ENCODE assay signal across 24 cellular contexts in the genomic region with DNA sequence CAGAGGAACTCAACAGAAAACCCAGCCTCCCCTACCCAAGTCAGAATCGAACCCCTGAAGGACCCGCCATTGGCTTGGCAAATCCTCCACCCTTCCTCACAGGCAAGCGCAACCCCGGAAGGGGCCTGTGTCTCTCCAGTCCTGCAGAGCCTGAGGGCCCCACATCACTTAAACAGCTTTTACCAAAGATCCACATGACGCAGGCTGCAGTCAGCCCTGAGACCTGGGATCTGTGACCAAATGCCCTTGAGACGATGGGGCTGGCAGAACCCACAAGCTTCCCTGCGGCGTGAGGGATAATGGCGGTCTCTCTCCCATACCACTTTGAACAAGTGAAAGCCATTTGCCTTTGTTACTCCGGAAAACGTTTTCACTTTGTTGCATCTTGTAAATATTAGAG. TPM values are rescaled to one million over a fixed set of nuclear protein-coding genes. Genes with fewer than 3 reads are reported as not detected.
DNase-seq lines count a peak whose midpoint lies in the region; ATAC-seq, FAIRE-seq and TF ChIP-seq lines count a peak whose summit lies in the region.
"Had no signal": no experiment of that assay in that cellular context is flagged by ENCODE, and none has a peak within 500 bp of the region (broad histone marks: within the 10 kb centered on the region; RNA-seq: fewer than 3 reads in every experiment).

No MANE protein-coding gene starts in this region.

- peaks cover 7% of the 10 kb centered on the region for H3K4me1 Mint-ChIP-seq in astrocyte (ENCODE audit: low read depth, unreplicated experiment)
- H3K4me1 Mint-ChIP-seq: B cell; CD4-positive, alpha-beta memory T cell had no signal

- no peak for TF ChIP-seq POLR2A in heart left ventricle (IDR thresholded peaks at IDR 0.05)

- peaks cover 24% of the 10 kb centered on the region for H3K36me3 Mint-ChIP-seq in astrocyte (ENCODE audit: low read depth, unreplicated experiment)

- H3K27me3 ChIP-seq in heart left ventricle (no peaks in the 10 kb centered on the region), right atrium auricular region (no peaks in the 10 kb centered on the region), astrocyte (ENCODE audit: insufficient read depth, low read length) (no peaks in the 10 kb centered on the region), H7 (ENCODE audit: control insufficient read depth, insufficient read depth, low read length) (no peaks in the 10 kb centered on the region)
- H3K27me3 ChIP-seq: SJSA1 had no signal

- H3K27ac ChIP-seq in heart left ventricle (peak overlapping the region in 7 of 12 donors; percentile 3 to 61 (median 49)), right atrium auricular region (peak overlapping the region in 1 of 2 donors; percentile 77), astrocyte (ENCODE audit: low read depth, low read length) (no peak overlapping the region)
- H3K27ac ChIP-seq: RWPE1, SJSA1 had no signal

- H2AFZ ChIP-seq in astrocyte (ENCODE audit: low read depth, low read length): no peak overlapping the region
- H2AFZ ChIP-seq: GM23338 had no signal

- DNase-seq in heart left ventricle (peak in 3 of 5 donors; percentile 29 to 40 (median 39)), right atrium auricular region (ENCODE audit: low spot score) (no peak), astrocyte (ENCODE audit: low read depth) (no peak), left ventricle myocardium superior (peak; percentile 24), retina (peak; percentile 44), OCI-M2 (lab: John Stamatoyannopoulos, UW; ENCODE audit: unreplicated experiment) (no peak), H7 (no peak)
- DNase-seq: CD4-positive, alpha-beta memory T cell; DMS153; GF-D8; NCI-H1105 treated with DMSO at 0.1 percent for 48 hours; NCI-H1694; NCI-H2107; NCI-H510A; NCI-H748 treated with DMSO at 0.1 percent for 48 hours; NK-92 treated with Interleukin-12 subunit alpha and Interleukin-12 subunit beta, amount 100 ng/mL, for 24 hours; PC-3 had no signal

- no peak for FAIRE-seq in astrocyte (lab: Jason Lieb, UNC)
- FAIRE-seq: GM19239, K562 had no signal

- peak overlapping the region; percentile 17 for H3K4me3 Mint-ChIP-seq in astrocyte (ENCODE audit: unreplicated experiment)
- H3K4me3 Mint-ChIP-seq: B cell; CD4-positive, alpha-beta memory T cell; GM23338 had no signal

- intact Hi-C loops in heart left ventricle (cut with DNase I) (loop anchor here in 1 of 10 donors (10.0 kb wide), 1 partner anchor 61 kb away; no protein-coding TSS in a partner anchor), left ventricle myocardium superior (cut with micrococcal nuclease) (no loop called here)

- H3K4me3 ChIP-seq in heart left ventricle (no peak overlapping the region), right atrium auricular region (no peak overlapping the region), astrocyte (ENCODE audit: insufficient read depth, low read depth, low read length) (no peak overlapping the region), H7 (ENCODE audit: insufficient read depth, low read depth, low read length) (no peak overlapping the region)
- H3K4me3 ChIP-seq: GM23338, K562, SJSA1 had no signal

- no peaks in the 10 kb centered on the region for H3K79me2 ChIP-seq in astrocyte (ENCODE audit: insufficient read depth, low read length)

- no peak overlapping the region for H3K9ac ChIP-seq in astrocyte (ENCODE audit: low read length)

- WGBS in heart left ventricle, 4 donors: 73 to 84% (median 80%) methylated on average over 10 to 11 of the region's 11 CpGs

- no peak overlapping the region for H3K4me2 ChIP-seq in astrocyte (ENCODE audit: low read length)
- H3K4me2 ChIP-seq: GM23338 had no signal

- ATAC-seq in heart left ventricle: peak in 1 of 4 donors; percentile 9
- no peak for ATAC-seq in left ventricle myocardium superior
- ATAC-seq in GM19023 (IDR thresholded peaks at IDR 0.05; ENCODE audit: unreplicated experiment): no peak
- ATAC-seq: GM23338, K562, PC-3 had no signal

- H3K36me3 ChIP-seq in heart left ventricle (peaks cover 0 to 58% (median 47%) of the 10 kb centered on the region in 9 donors), right atrium auricular region (peaks cover 55% of the 10 kb centered on the region), astrocyte (ENCODE audit: insufficient read depth, low read length) (no peaks in the 10 kb centered on the region), H7 (replicated peaks; ENCODE audit: control insufficient read depth, insufficient read depth, low read length) (no peaks in the 10 kb centered on the region; the same call in 1 of the 2 replicates)
- H3K36me3 ChIP-seq: SJSA1 had no signal

- no peak for TF ChIP-seq CTCF in heart left ventricle (IDR thresholded peaks at IDR 0.05)
- no peak for TF ChIP-seq CTCF in right atrium auricular region (IDR thresholded peaks at IDR 0.05)
- no peak for TF ChIP-seq CTCF in astrocyte (IDR thresholded peaks at IDR 0.05; ENCODE audit: insufficient read depth, low read depth, low read length)

- H3K9me3 ChIP-seq in heart left ventricle: no peaks in the 10 kb centered on the region
- no peaks in the 10 kb centered on the region for H3K9me3 ChIP-seq in right atrium auricular region
- no peaks in the 10 kb centered on the region for H3K9me3 ChIP-seq in astrocyte (ENCODE audit: insufficient read depth, low read depth, low read length)
- H3K9me3 ChIP-seq: SJSA1 had no signal

- no peaks in the 10 kb centered on the region for H3K27me3 Mint-ChIP-seq in astrocyte (ENCODE audit: low read depth, unreplicated experiment)
- H3K27me3 Mint-ChIP-seq: B cell; CD4-positive, alpha-beta memory T cell had no signal

- no peaks in the 10 kb centered on the region for H3K9me3 Mint-ChIP-seq in astrocyte (ENCODE audit: unreplicated experiment)
- H3K9me3 Mint-ChIP-seq: CD4-positive, alpha-beta memory T cell; GM23338 had no signal

- H3K4me1 ChIP-seq in heart left ventricle (peaks cover 0 to 40% (median 16%) of the 10 kb centered on the region in 12 donors), right atrium auricular region (peaks cover 0 to 39% of the 10 kb centered on the region in 2 donors), astrocyte (ENCODE audit: insufficient read depth, low read length) (no peaks in the 10 kb centered on the region)
- H3K4me1 ChIP-seq: SJSA1 had no signal

- peaks cover 50% of the 10 kb centered on the region for H4K20me1 ChIP-seq in astrocyte (ENCODE audit: insufficient read depth, low read length)

- peak overlapping the region; percentile 36 for H3K27ac Mint-ChIP-seq in astrocyte (ENCODE audit: unreplicated experiment)
- H3K27ac Mint-ChIP-seq: B cell, GM23338 had no signal

RNA-seq across cellular contexts. Expression of a gene that starts 54.9 kb away (rescaled TPM):
- 10 to 100 TPM; 18.8 to 51.6 (median 24.1) TPM for total RNA-seq in heart left ventricle
- polyA plus RNA-seq in heart left ventricle: 10 to 100 TPM; 16.9 to 27.0 TPM
- 10 to 100 TPM; 66.9 to 68.8 TPM for total RNA-seq in right atrium auricular region
- 45.6 and 54.6 TPM in 2 replicates for total RNA-seq in astrocyte
- 25.8 TPM for total RNA-seq in left ventricle myocardium superior
- total RNA-seq in H7 (2014; rRNA removed; shearing (Covaris generic)): 24.4 and 40.8 TPM in 2 replicates

RNA-seq across cellular contexts. Expression of a gene that starts 55.0 kb away (rescaled TPM):
- total RNA-seq in heart left ventricle (10 to 100 TPM in 1 of 9 donors, 1 to 10 TPM in 8; 7.6 to 11.7 (median 8.6) TPM), right atrium auricular region (10 to 100 TPM; 10.5 to 11.4 TPM), astrocyte (12.2 and 18.0 TPM in 2 replicates), left ventricle myocardium superior (8.4 TPM)
- 1 to 10 TPM; 6.1 to 6.7 TPM for polyA plus RNA-seq in heart left ventricle
- 35.5 and 42.2 TPM in 2 replicates for total RNA-seq in H7 (2014; rRNA removed; shearing (Covaris generic))

Comparison
In these comparisons a context has a peak if more than half of its experiments do, and no peak if none do; other contexts are left out.
1. DNase-seq: peak in heart left ventricle (3 of 5), left ventricle myocardium superior (single experiment) and retina (single experiment); none in right atrium auricular region (single experiment), astrocyte (single experiment), OCI-M2 (single experiment) and H7 (single experiment).